In genomic region chr10:84540022-84540616, GRCh38 we compare ENCODE assay signal across 1 cellular context.
TF ChIP-seq lines count a peak whose summit lies in the region.

No MANE protein-coding gene starts in this region.

TF ChIP-seq in GM23338, 12 proteins besides CTCF, POLR2A, EP300 and RAD21 (continued from another document):
- TF ChIP-seq ZNF462 (CRISPR knock-in tag; IDR thresholded peaks at IDR 0.05) = no peak
- TF ChIP-seq EZH2 (IDR thresholded peaks at IDR 0.05; ENCODE audit: low read depth, unreplicated experiment) = no peak
- TF ChIP-seq ETS1 (IDR thresholded peaks at IDR 0.05) = no peak
- TF ChIP-seq ZNF331 (CRISPR knock-in tag; IDR thresholded peaks at IDR 0.05; ENCODE audit: low read depth) = no peak
- TF ChIP-seq CREB1 (CRISPR knock-in tag; IDR thresholded peaks at IDR 0.05; ENCODE audit: low read depth) = no peak
